In the genomic region with DNA sequence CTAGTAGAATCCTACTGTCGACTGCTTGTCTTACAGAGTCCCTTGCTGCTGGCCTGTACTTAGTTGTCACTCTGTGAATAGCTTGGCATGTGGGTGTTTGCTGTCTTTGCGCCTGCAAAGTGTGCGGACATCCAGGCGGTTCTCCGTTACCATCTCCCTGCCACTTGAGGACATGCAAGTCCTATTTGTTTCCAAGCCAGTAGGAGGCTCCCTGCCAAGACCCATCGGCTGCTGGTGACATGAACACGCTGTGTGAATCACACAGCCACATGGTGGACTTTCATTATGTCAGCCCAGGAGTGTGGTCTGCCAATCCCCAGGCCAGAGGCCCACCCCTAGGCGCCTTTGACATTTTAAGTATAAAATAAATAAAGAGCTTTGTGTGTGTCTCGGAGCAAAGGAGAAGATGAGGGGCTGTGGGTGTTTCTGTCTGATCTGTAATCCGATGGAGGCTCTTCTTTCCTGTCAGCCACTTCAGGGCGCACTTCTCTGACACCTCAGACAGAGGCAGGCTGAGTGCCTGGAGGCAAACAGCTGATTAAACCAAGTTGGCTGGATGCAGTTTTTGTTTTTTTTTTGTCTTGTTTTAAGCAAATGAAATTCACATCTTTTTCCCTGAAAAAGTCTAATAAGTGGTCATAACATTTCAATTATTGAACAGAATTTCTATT, we compare ENCODE assay signal across 8 cellular contexts. TPM values are rescaled to one million over a fixed set of nuclear protein-coding genes. Genes with fewer than 3 reads are reported as not detected.
DNase-seq lines count a peak whose midpoint lies in the region; ATAC-seq and TF ChIP-seq lines count a peak whose summit lies in the region.

No MANE protein-coding gene starts in this region.

- peak overlapping the region; percentile 1 for H3K4me3 ChIP-seq in adipocyte (ENCODE audit: low read length)
- peak overlapping the region in 1 of 2 donors; percentile 16 for H3K4me3 ChIP-seq in right atrium auricular region

- in situ Hi-C loops in GM13977 (cut with MboI; ENCODE audit: low pct_unique_long_range_greater_than_20kb, low sequenced_read_pairs, unreplicated experiment) = loop anchor here (25.0 kb wide), 2 partner anchors 264 to 414 kb away; no protein-coding TSS in a partner anchor

- H3K36me3 ChIP-seq in adipocyte (ENCODE audit: control insufficient read depth, insufficient read depth, low read length, severe bottlenecking) (no peaks in the 10 kb centered on the region), right atrium auricular region (no peaks in the 10 kb centered on the region)

- TF ChIP-seq CTCF in right atrium auricular region (IDR thresholded peaks at IDR 0.05) = peak in 1 of 2 donors; percentile 23
- TF ChIP-seq CTCF in GM13977 (IDR thresholded peaks at IDR 0.05; ENCODE audit: extremely low read depth, insufficient read depth, missing control alignments) = no peak

- H3K27me3 ChIP-seq in adipocyte (replicated peaks; ENCODE audit: control insufficient read depth, insufficient read depth, low read length) (no peaks in the 10 kb centered on the region), right atrium auricular region (no peaks in the 10 kb centered on the region)

- peak overlapping the region; percentile 72 to 79 for H3K27ac ChIP-seq in right atrium auricular region
- H3K27ac ChIP-seq in substantia nigra (ENCODE audit: low read depth, low read length, poor library complexity, severe bottlenecking) = no peak overlapping the region

- DNase-seq in AG08396 (ENCODE audit: low spot score) (peak; percentile 84), MV-4-11 (lab: John Stamatoyannopoulos, UW) (peak; percentile 35), adipocyte (ENCODE audit: low read depth) (peak; percentile 44), right atrium auricular region (ENCODE audit: low spot score) (peak; percentile 87), substantia nigra (lab: John Stamatoyannopoulos, UW) (peak in 36 of 49 donors; percentile 5 to 82 (median 28)), GM13977 (ENCODE audit: low spot score) (no peak)

- H3K9me3 ChIP-seq in adipocyte (ENCODE audit: control insufficient read depth, low read length) = no peaks in the 10 kb centered on the region
- H3K9me3 ChIP-seq in right atrium auricular region = no peaks in the 10 kb centered on the region

- peak overlapping the region; percentile 29 for H3K9ac ChIP-seq in adipocyte (ENCODE audit: low read length)

- ATAC-seq in GM21528 (IDR thresholded peaks at IDR 0.05; ENCODE audit: low FRiP score, unreplicated experiment) (no peak), GM18519 (IDR thresholded peaks at IDR 0.05; ENCODE audit: low FRiP score, unreplicated experiment) (no peak)

- H3K4me1 ChIP-seq in adipocyte (ENCODE audit: control insufficient read depth, insufficient read depth, low read length) = peaks cover 6% of the 10 kb centered on the region
- H3K4me1 ChIP-seq in right atrium auricular region = peaks cover 0 to 19% of the 10 kb centered on the region in 2 donors

RNA-seq across cellular contexts. Expression of a gene that starts 51.5 kb away (rescaled TPM):
- 1 to 10 TPM; 4.2 to 8.1 TPM for total RNA-seq in right atrium auricular region
